ENCODE assay signal across 26 cellular contexts in genomic region chr11:79157738-79158137, GRCh38.
"Had no signal": no experiment of that assay in that cellular context is flagged by ENCODE, and none has a peak within 500 bp of the region (broad histone marks: within the 10 kb centered on the region; RNA-seq: fewer than 3 reads in every experiment).

No MANE protein-coding gene starts in this region.

- H3K27me3 ChIP-seq: gastroesophageal sphincter, heart left ventricle, hepatocyte, left lung, neural progenitor cell, right atrium auricular region, suprapubic skin, transverse colon, vagina had no signal

- H3K9me3 ChIP-seq: gastroesophageal sphincter, heart left ventricle, left lung, prostate gland, right atrium auricular region, suprapubic skin, transverse colon, vagina had no signal

- H3K4me3 Mint-ChIP-seq: effector memory CD8-positive, alpha-beta T cell; naive thymus-derived CD4-positive, alpha-beta T cell; nephron; neural progenitor cell; stimulated activated naive CD8-positive, alpha-beta T cell treated with anti-CD3 and anti-CD28 coated beads, Interleukin-15, amount 100 ng/mL, for 72 hours had no signal

- H3K27me3 Mint-ChIP-seq: effector memory CD8-positive, alpha-beta T cell had no signal

- H3K79me2 ChIP-seq: hepatocyte had no signal

- ATAC-seq: effector memory CD8-positive, alpha-beta T cell; gastroesophageal sphincter; heart left ventricle; left cardiac atrium; left lung; naive thymus-derived CD4-positive, alpha-beta T cell; sciatic nerve had no signal

- H3K4me1 ChIP-seq: gastroesophageal sphincter, heart left ventricle, left lung, neural progenitor cell, prostate gland, right atrium auricular region, suprapubic skin, transverse colon, vagina had no signal

- H2AFZ ChIP-seq: hepatocyte, neural progenitor cell had no signal

- H3K4me3 ChIP-seq: gastroesophageal sphincter, heart left ventricle, hepatocyte, left lung, neural progenitor cell, prostate gland, right atrium auricular region, smooth muscle cell, suprapubic skin, transverse colon, vagina had no signal

- H3K9me3 Mint-ChIP-seq: nephron; neural progenitor cell; stimulated activated naive CD8-positive, alpha-beta T cell treated with anti-CD3 and anti-CD28 coated beads, Interleukin-15, amount 100 ng/mL, for 72 hours had no signal

- H3K27ac Mint-ChIP-seq: effector memory CD8-positive, alpha-beta T cell; naive thymus-derived CD4-positive, alpha-beta T cell; nephron; neural progenitor cell; stimulated activated naive CD8-positive, alpha-beta T cell treated with anti-CD3 and anti-CD28 coated beads, Interleukin-15, amount 100 ng/mL, for 72 hours had no signal

- H3K27ac ChIP-seq: gastroesophageal sphincter, heart left ventricle, hepatocyte, left lung, neural progenitor cell, prostate gland, right atrium auricular region, suprapubic skin, transverse colon, vagina had no signal

- H3K4me2 ChIP-seq: hepatocyte, neural progenitor cell, smooth muscle cell had no signal

- DNase-seq: cortex of kidney; effector memory CD8-positive, alpha-beta T cell; foreskin fibroblast; heart left ventricle; left cardiac atrium; left lung; mesendoderm; midbrain; naive thymus-derived CD4-positive, alpha-beta T cell; stimulated activated CD4-positive, alpha-beta T cell treated with anti-CD3 and anti-CD28 coated beads, Interleukin-12 subunit alpha, Interleukin-12 subunit beta, amount 100 ng/mL, for 4 hours; stimulated activated CD4-positive, alpha-beta T cell treated with anti-CD3 and anti-CD28 coated beads, Interleukin-1b, Interleukin-23, amount 100 ng/mL, for 48 hours; stimulated activated CD4-positive, alpha-beta T cell treated with anti-CD3 and anti-CD28 coated beads, Interleukin-4, amount 100 ng/mL, for 1 hour; stimulated activated CD8-positive, alpha-beta memory T cell treated with anti-CD3 and anti-CD28 coated beads, Interleukin-4, amount 100 ng/mL, for 48 hours; stimulated activated naive CD4-positive, alpha-beta T cell; stimulated activated naive CD8-positive, alpha-beta T cell treated with anti-CD3 and anti-CD28 coated beads, Interleukin-15, amount 100 ng/mL, for 72 hours; transverse colon had no signal

- H3K4me1 Mint-ChIP-seq: naive thymus-derived CD4-positive, alpha-beta T cell; stimulated activated naive CD8-positive, alpha-beta T cell treated with anti-CD3 and anti-CD28 coated beads, Interleukin-15, amount 100 ng/mL, for 72 hours had no signal

- H3K36me3 ChIP-seq: gastroesophageal sphincter, heart left ventricle, left lung, neural progenitor cell, prostate gland, right atrium auricular region, suprapubic skin, transverse colon, vagina had no signal

- H3K9ac ChIP-seq: neural progenitor cell had no signal
